Comparison of ENCODE assay signal across 10 cellular contexts in the genomic region with DNA sequence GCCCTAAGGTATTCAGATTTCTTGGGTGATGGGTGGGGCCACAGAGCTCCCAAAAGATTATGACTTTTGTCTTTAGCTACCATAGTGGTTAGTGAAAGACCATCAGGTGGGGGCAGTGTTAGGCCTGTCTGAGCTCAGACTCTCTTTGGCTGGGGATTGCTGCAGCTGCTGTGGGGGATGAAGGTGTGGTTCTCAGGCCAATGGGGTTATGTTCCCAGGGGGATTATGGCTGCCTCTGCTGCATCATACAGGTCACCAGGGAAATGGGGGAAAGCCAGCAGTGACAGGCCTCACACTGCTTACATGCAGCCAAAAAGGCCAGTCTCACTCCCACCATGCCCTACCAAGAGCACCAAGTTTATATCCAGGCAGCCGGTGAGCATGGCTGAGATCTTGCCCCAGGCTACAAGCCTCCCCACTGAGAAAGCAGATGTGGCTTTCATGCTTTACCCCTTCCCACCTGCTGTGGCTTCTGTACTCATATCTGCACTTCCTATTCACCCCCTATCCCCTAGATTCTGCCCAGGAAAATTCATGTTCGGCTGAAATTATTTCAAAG. TPM values are rescaled to one million over a fixed set of nuclear protein-coding genes. Genes with fewer than 3 reads are reported as not detected.
DNase-seq lines count a peak whose midpoint lies in the region; ATAC-seq lines count a peak whose summit lies in the region.
"Had no signal": no experiment of that assay in that cellular context is flagged by ENCODE, and none has a peak within 500 bp of the region (broad histone marks: within the 10 kb centered on the region; RNA-seq: fewer than 3 reads in every experiment).

No MANE protein-coding gene starts in this region.

- H3K27ac Mint-ChIP-seq in stimulated activated naive CD8-positive, alpha-beta T cell treated with anti-CD3 and anti-CD28 coated beads, Interleukin-15, amount 100 ng/mL, for 72 hours, result no peak overlapping the region
- no peak overlapping the region for H3K27ac Mint-ChIP-seq in activated T-helper 1 cell treated with anti-CD3 and anti-CD28 coated beads, Interleukin-12 subunit alpha, Interleukin-12 subunit beta, Interleukin-2, Interleukin-4 antibody, amounts not matched to agents 30 ng/mL and 10 ng/mL and 1 ng/mL, durations not matched to agents 14 hours and 24 hours and 36 hours

- H3K9me3 Mint-ChIP-seq in stimulated activated naive CD8-positive, alpha-beta T cell treated with anti-CD3 and anti-CD28 coated beads, Interleukin-15, amount 100 ng/mL, for 72 hours, result peaks cover 11 to 19% of the 10 kb centered on the region in 2 donors
- peaks cover 7% of the 10 kb centered on the region for H3K9me3 Mint-ChIP-seq in activated T-helper 1 cell treated with anti-CD3 and anti-CD28 coated beads, Interleukin-12 subunit alpha, Interleukin-12 subunit beta, Interleukin-2, Interleukin-4 antibody, amounts not matched to agents 30 ng/mL and 10 ng/mL and 1 ng/mL, durations not matched to agents 14 hours and 24 hours and 36 hours

- H3K36me3 Mint-ChIP-seq in activated T-helper 1 cell treated with anti-CD3 and anti-CD28 coated beads, Interleukin-12 subunit alpha, Interleukin-12 subunit beta, Interleukin-2, Interleukin-4 antibody, amounts not matched to agents 30 ng/mL and 10 ng/mL and 1 ng/mL, durations not matched to agents 14 hours and 24 hours and 36 hours (ENCODE audit: low read depth), result no peaks in the 10 kb centered on the region

- ATAC-seq in HG02678 (IDR thresholded peaks at IDR 0.05; ENCODE audit: unreplicated experiment), result peak; percentile 86
- ATAC-seq in HG03565 (IDR thresholded peaks at IDR 0.05; ENCODE audit: unreplicated experiment), result peak; percentile 79
- ATAC-seq in stimulated activated naive CD8-positive, alpha-beta T cell treated with anti-CD3 and anti-CD28 coated beads, Interleukin-15, amount 100 ng/mL, for 72 hours, result peak; percentile 55

- intact Hi-C loops in activated T-helper 1 cell treated with anti-CD3 and anti-CD28 coated beads, Interleukin-12 subunit alpha, Interleukin-12 subunit beta, Interleukin-2, Interleukin-4 antibody, amounts not matched to agents 30 ng/mL and 10 ng/mL and 1 ng/mL, durations not matched to agents 14 hours and 24 hours and 36 hours (cut with micrococcal nuclease), result no loop called here

- peaks cover 14% of the 10 kb centered on the region for H3K4me1 Mint-ChIP-seq in stimulated activated naive CD8-positive, alpha-beta T cell treated with anti-CD3 and anti-CD28 coated beads, Interleukin-15, amount 100 ng/mL, for 72 hours
- peaks cover 6% of the 10 kb centered on the region for H3K4me1 Mint-ChIP-seq in activated T-helper 1 cell treated with anti-CD3 and anti-CD28 coated beads, Interleukin-12 subunit alpha, Interleukin-12 subunit beta, Interleukin-2, Interleukin-4 antibody, amounts not matched to agents 30 ng/mL and 10 ng/mL and 1 ng/mL, durations not matched to agents 14 hours and 24 hours and 36 hours (ENCODE audit: low read depth)

- no peak overlapping the region for H3K4me3 Mint-ChIP-seq in stimulated activated naive CD8-positive, alpha-beta T cell treated with anti-CD3 and anti-CD28 coated beads, Interleukin-15, amount 100 ng/mL, for 72 hours
- no peak overlapping the region for H3K4me3 Mint-ChIP-seq in activated T-helper 1 cell treated with anti-CD3 and anti-CD28 coated beads, Interleukin-12 subunit alpha, Interleukin-12 subunit beta, Interleukin-2, Interleukin-4 antibody, amounts not matched to agents 30 ng/mL and 10 ng/mL and 1 ng/mL, durations not matched to agents 14 hours and 24 hours and 36 hours

- DNase-seq in DMS 273 (lab: John Stamatoyannopoulos, UW; ENCODE audit: unreplicated experiment) (peak; percentile 27), DMS 273 treated with DMSO at 0.1 percent for 48 hours (lab: John Stamatoyannopoulos, UW) (no peak), AG08396 (ENCODE audit: low spot score) (no peak), SK-N-DZ (ENCODE audit: low spot score) (no peak)
- no peak for DNase-seq in stimulated activated naive CD8-positive, alpha-beta T cell treated with anti-CD3 and anti-CD28 coated beads, Interleukin-15, amount 100 ng/mL, for 72 hours
- DNase-seq in activated T-helper 1 cell treated with anti-CD3 and anti-CD28 coated beads, Interleukin-12 subunit alpha, Interleukin-12 subunit beta, Interleukin-2, Interleukin-4 antibody, amounts not matched to agents 30 ng/mL and 10 ng/mL and 1 ng/mL, durations not matched to agents 14 hours and 24 hours and 36 hours (ENCODE audit: low spot score), result no peak
- DNase-seq: dorsolateral prefrontal cortex, nucleus accumbens had no signal

- H3K27me3 Mint-ChIP-seq in stimulated activated naive CD8-positive, alpha-beta T cell treated with anti-CD3 and anti-CD28 coated beads, Interleukin-15, amount 100 ng/mL, for 72 hours, result peaks cover 7% of the 10 kb centered on the region
- peaks cover 13% of the 10 kb centered on the region for H3K27me3 Mint-ChIP-seq in activated T-helper 1 cell treated with anti-CD3 and anti-CD28 coated beads, Interleukin-12 subunit alpha, Interleukin-12 subunit beta, Interleukin-2, Interleukin-4 antibody, amounts not matched to agents 30 ng/mL and 10 ng/mL and 1 ng/mL, durations not matched to agents 14 hours and 24 hours and 36 hours (ENCODE audit: insufficient read depth)

RNA-seq across cellular contexts. Expression of a gene that starts 24.8 kb away (rescaled TPM):
- polyA plus RNA-seq in SK-N-DZ (2014; cell fraction: cytosol; rRNA removed), result 0.66 and 1.2 TPM in 2 replicates
- polyA plus RNA-seq in SK-N-DZ (2014; cell fraction: nucleus; rRNA removed), result 2.5 and 7.0 TPM in 2 replicates
- total RNA-seq in activated T-helper 1 cell treated with anti-CD3 and anti-CD28 coated beads, Interleukin-12 subunit alpha, Interleukin-12 subunit beta, Interleukin-2, Interleukin-4 antibody, amounts not matched to agents 30 ng/mL and 10 ng/mL and 1 ng/mL, durations not matched to agents 14 hours and 24 hours and 36 hours, result 4.1 and 4.3 TPM in 2 replicates
